ENCODE assay signal across 8 cellular contexts in the genomic region with DNA sequence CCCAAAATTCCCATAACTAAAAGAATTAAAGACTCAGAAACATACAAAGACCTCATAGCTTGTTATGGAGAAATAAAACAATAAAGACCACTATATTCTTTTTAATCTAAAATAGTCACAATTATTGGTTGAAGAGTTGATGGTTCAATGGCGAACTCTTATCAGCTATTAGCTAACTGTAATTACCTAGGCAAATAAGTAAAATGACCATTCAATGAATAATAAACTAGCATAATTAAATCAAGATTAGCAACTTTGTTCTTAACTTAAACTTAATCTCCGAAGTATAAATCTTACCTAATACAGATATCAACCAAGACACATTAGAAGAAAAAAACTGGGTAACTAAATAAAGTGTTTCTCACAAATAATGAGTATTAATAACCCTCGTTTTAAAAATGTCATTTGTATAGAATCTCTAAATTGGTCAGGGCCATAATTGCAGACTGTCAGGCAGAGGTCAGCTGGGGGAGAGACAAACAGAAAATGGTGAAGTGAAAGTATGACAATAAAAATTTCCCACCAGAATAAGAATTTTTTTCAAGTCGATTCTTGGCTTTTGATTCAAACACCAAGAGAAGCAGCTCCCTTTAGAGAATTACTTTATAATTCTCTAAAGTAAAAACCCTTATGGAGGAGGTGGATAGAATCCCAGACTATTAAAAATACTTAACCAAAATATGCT. TPM values are rescaled to one million over a fixed set of nuclear protein-coding genes. Genes with fewer than 3 reads are reported as not detected.
DNase-seq lines count a peak whose midpoint lies in the region; ATAC-seq and TF ChIP-seq lines count a peak whose summit lies in the region.

No MANE protein-coding gene starts in this region.

- H3K79me2 ChIP-seq in OCI-LY7 (ENCODE audit: insufficient read depth, low read depth, low read length) = peaks cover 63% of the 10 kb centered on the region

- H3K9me2 ChIP-seq in OCI-LY7 (ENCODE audit: insufficient read depth, low read length) = no peaks in the 10 kb centered on the region

- intact Hi-C loops in OCI-LY7 (cut with micrococcal nuclease; ENCODE audit: unreplicated experiment) (loop anchor here (5.0 kb wide), 1 partner anchor 105 kb away; no protein-coding TSS in a partner anchor), prostate gland (cut with DNase I) (loop anchor here (5.0 kb wide), 2 partner anchors 85 to 100 kb away; no protein-coding TSS in a partner anchor)

- peak; percentile 29 for DNase-seq in GM12865 (ENCODE audit: low read depth)
- peak; percentile 37 for DNase-seq in OCI-LY7 (ENCODE audit: low spot score)
- peak; percentile 24 to 43 for DNase-seq in erythroblast (lab: John Stamatoyannopoulos, UW)
- DNase-seq in prostate gland (ENCODE audit: low spot score) = no peak
- DNase-seq in NCI-H446 (lab: John Stamatoyannopoulos, UW) = no peak

- TF ChIP-seq POLR2A in erythroblast (IDR thresholded peaks at IDR 0.05; ENCODE audit: low read length) (no peak), prostate gland (IDR thresholded peaks at IDR 0.05) (no peak)

- TSS peak; percentile 63 for BruUV-seq in OCI-LY7 (replicated peaks; lab: Mats Ljungman, UMichigan)

- H2AFZ ChIP-seq in OCI-LY7 (ENCODE audit: low read length) = no peak overlapping the region

- H3K4me2 ChIP-seq in OCI-LY7 (ENCODE audit: low read length) = peak overlapping the region; percentile 87

- H3K36me3 ChIP-seq in OCI-LY7 (ENCODE audit: insufficient read depth, low read length) (peaks cover 31% of the 10 kb centered on the region), prostate gland (peaks cover 0 to 5% of the 10 kb centered on the region in 2 donors)

- H3K4me3 ChIP-seq in GM12865 (ENCODE audit: low read depth, low read length) (peak overlapping the region; percentile 84), OCI-LY7 (ENCODE audit: low read depth, low read length, poor library complexity, severe bottlenecking) (peak overlapping the region; percentile 88), prostate gland (peak overlapping the region; percentile 99)

- TF ChIP-seq CTCF in GM12865 (IDR thresholded peaks at IDR 0.05; ENCODE audit: insufficient read depth, low read depth, low read length, missing control alignments) (no peak), OCI-LY7 (conservative IDR thresholded peaks at IDR 0.05; ENCODE audit: low read length) (no peak), prostate gland (IDR thresholded peaks at IDR 0.05) (no peak)

- H3K9me3 ChIP-seq in OCI-LY7 (ENCODE audit: low read length) (peaks cover 9% of the 10 kb centered on the region; the same call in 1 of the 2 replicates), prostate gland (no peaks in the 10 kb centered on the region)

- H4K20me1 ChIP-seq in OCI-LY7 (ENCODE audit: insufficient read depth, low read length) = peaks cover 7% of the 10 kb centered on the region

- ATAC-seq in HG03159 (IDR thresholded peaks at IDR 0.05; ENCODE audit: unreplicated experiment) (no peak), GM21526 (IDR thresholded peaks at IDR 0.05; ENCODE audit: low FRiP score, unreplicated experiment) (no peak), HG03045 (IDR thresholded peaks at IDR 0.05; ENCODE audit: unreplicated experiment) (no peak)

- H3K4me1 ChIP-seq in OCI-LY7 (ENCODE audit: insufficient read depth, low read length, poor library complexity, severe bottlenecking) (peaks cover 21% of the 10 kb centered on the region), prostate gland (replicated peaks) (peaks cover 13% of the 10 kb centered on the region)

- POLR2A ChIA-PET in OCI-LY7 (lab: Charles Lee) = interaction anchor here (0.5 to 2.4 kb wide), 11 partner anchors 12 to 439 kb away, joined by 3 to 11 read pairs (median 3); no protein-coding TSS in a partner anchor

- CTCF ChIA-PET in OCI-LY7 (lab: Charles Lee; ENCODE audit: unreplicated experiment) = interaction anchor here (0.6 to 1.7 kb wide), 3 partner anchors 12 to 50 kb away, joined by 3 to 11 read pairs (median 4); a partner anchor contains a TSS

- no peaks in the 10 kb centered on the region for H3K27me3 ChIP-seq in prostate gland (replicated peaks; ENCODE audit: insufficient read depth)

- 34% methylated on average over 4 of the region's 4 CpGs for WGBS in prostate gland

- H3K27ac ChIP-seq in OCI-LY7 (ENCODE audit: low read depth, low read length, poor library complexity, severe bottlenecking) (peak overlapping the region; percentile 76), prostate gland (peak overlapping the region; percentile 100)

RNA-seq across cellular contexts. Expression of a gene that starts 1.7 kb away (rescaled TPM):
- 42.5 and 43.2 TPM in 2 replicates for total RNA-seq in OCI-LY7 (2014; rRNA removed; shearing (Covaris generic))
- total RNA-seq in OCI-LY7 (2022) = 79.1 and 81.4 TPM in 2 replicates
- 100 to 1,000 TPM; 201 to 248 TPM for total RNA-seq in prostate gland

RNA-seq across cellular contexts. Expression of a gene that starts 49.8 kb away (rescaled TPM):
- total RNA-seq in OCI-LY7 (2014; rRNA removed; shearing (Covaris generic)) = 3.4 and 3.7 TPM in 2 replicates
- total RNA-seq in OCI-LY7 (2022) (4.4 and 4.9 TPM in 2 replicates), prostate gland (1 to 10 TPM; 1.7 to 4.4 TPM)

Comparison
In these comparisons a context has a peak if more than half of its experiments do, and no peak if none do; other contexts are left out.
1. DNase-seq: peak in GM12865 (single experiment), OCI-LY7 (single experiment) and erythroblast (2 of 2); none in prostate gland (single experiment) and NCI-H446 (0 of 2).
2. Peak in every context shown above with its lines, with median percentiles within 50 percentile points of each other: H3K4me3 ChIP-seq.